Comparison of ENCODE assay signal across 9 cellular contexts in genomic region chr14:54691525-54692260, GRCh38.
DNase-seq lines count a peak whose midpoint lies in the region; ATAC-seq and TF ChIP-seq lines count a peak whose summit lies in the region.
"Had no signal": no experiment of that assay in that cellular context is flagged by ENCODE, and none has a peak within 500 bp of the region (broad histone marks: within the 10 kb centered on the region; RNA-seq: fewer than 3 reads in every experiment).

No MANE protein-coding gene starts in this region.

- H2AFZ ChIP-seq in OCI-LY1 (ENCODE audit: low read length), result no peak overlapping the region
- H2AFZ ChIP-seq in osteoblast (ENCODE audit: low read length), result no peak overlapping the region

- TF ChIP-seq POLR2A in upper lobe of left lung (IDR thresholded peaks at IDR 0.05), result no peak

- H3K36me3 ChIP-seq in OCI-LY1 (ENCODE audit: insufficient read depth, low read length) (no peaks in the 10 kb centered on the region), osteoblast (ENCODE audit: insufficient read depth, low read length) (no peaks in the 10 kb centered on the region), upper lobe of left lung (no peaks in the 10 kb centered on the region)

- H3K4me1 ChIP-seq in OCI-LY1 (ENCODE audit: insufficient read depth, low read length, severe bottlenecking), result no peaks in the 10 kb centered on the region
- peaks cover 11% of the 10 kb centered on the region for H3K4me1 ChIP-seq in osteoblast (ENCODE audit: insufficient read depth, low read length)
- H3K4me1 ChIP-seq in upper lobe of left lung, result peaks cover 3 to 12% (median 7%) of the 10 kb centered on the region in 4 donors

- no peak overlapping the region for H3K9ac ChIP-seq in OCI-LY1 (ENCODE audit: low read length)

- DNase-seq in DMS153 (lab: John Stamatoyannopoulos, UW), result peak; percentile 5
- DNase-seq in activated T-helper 1 cell treated with anti-CD3 and anti-CD28 coated beads, Interleukin-12 subunit alpha, Interleukin-12 subunit beta, Interleukin-2, Interleukin-4 antibody, amounts not matched to agents 30 ng/mL and 10 ng/mL and 1 ng/mL, durations not matched to agents 14 hours and 24 hours and 36 hours (ENCODE audit: low spot score), result peak; percentile 22
- peak; percentile 46 for DNase-seq in germinal center (ENCODE audit: low spot score)
- peak; percentile 67 for DNase-seq in osteoblast (ENCODE audit: insufficient read length, low spot score, missing footprints)
- DNase-seq in upper lobe of left lung, result peak in 1 of 2 donors; percentile 76
- DNase-seq in cortex of kidney (lab: John Stamatoyannopoulos, UW), result no peak

- H3F3A ChIP-seq in OCI-LY1 (ENCODE audit: insufficient read depth, low read length), result no peaks in the 10 kb centered on the region

- H3K36me3 Mint-ChIP-seq in activated T-helper 1 cell treated with anti-CD3 and anti-CD28 coated beads, Interleukin-12 subunit alpha, Interleukin-12 subunit beta, Interleukin-2, Interleukin-4 antibody, amounts not matched to agents 30 ng/mL and 10 ng/mL and 1 ng/mL, durations not matched to agents 14 hours and 24 hours and 36 hours (ENCODE audit: low read depth), result no peaks in the 10 kb centered on the region

- H3K27me3 ChIP-seq in OCI-LY1 (ENCODE audit: insufficient read depth, low read length) (no peaks in the 10 kb centered on the region; the same call in 1 of the 2 replicates), osteoblast (ENCODE audit: insufficient read depth, low read length) (no peaks in the 10 kb centered on the region), upper lobe of left lung (no peaks in the 10 kb centered on the region)

- no peak for TF ChIP-seq EP300 in upper lobe of left lung (IDR thresholded peaks at IDR 0.05)

- no peaks in the 10 kb centered on the region for H3K9me2 ChIP-seq in OCI-LY1 (ENCODE audit: low read depth, low read length)

- WGBS in upper lobe of left lung, 2 donors, result 19 to 31% methylated on average over 5 of the region's 5 CpGs

- no peak overlapping the region for H3K27ac Mint-ChIP-seq in activated T-helper 1 cell treated with anti-CD3 and anti-CD28 coated beads, Interleukin-12 subunit alpha, Interleukin-12 subunit beta, Interleukin-2, Interleukin-4 antibody, amounts not matched to agents 30 ng/mL and 10 ng/mL and 1 ng/mL, durations not matched to agents 14 hours and 24 hours and 36 hours
- H3K27ac Mint-ChIP-seq: T-helper 1 cell treated with Interleukin-12 subunit alpha and Interleukin-12 subunit beta and Interleukin-4 antibody, amounts not matched to agents 30 μg/mL and 1 μg/mL, for 36 hours had no signal

- H3K79me2 ChIP-seq in OCI-LY1 (ENCODE audit: insufficient read depth, low read length), result no peaks in the 10 kb centered on the region
- peaks cover 71% of the 10 kb centered on the region for H3K79me2 ChIP-seq in osteoblast (ENCODE audit: insufficient read depth, low read length)

- TF ChIP-seq CTCF in OCI-LY1 (IDR thresholded peaks at IDR 0.05; ENCODE audit: low read length), result peak; percentile 77
- peak; percentile 99 for TF ChIP-seq CTCF in osteoblast (IDR thresholded peaks at IDR 0.05; ENCODE audit: extremely low read depth, low read depth, low read length)
- TF ChIP-seq CTCF in upper lobe of left lung (IDR thresholded peaks at IDR 0.05), result peak; percentile 64 to 82 (median 76)

- no peaks in the 10 kb centered on the region for H3K9me3 ChIP-seq in OCI-LY1 (ENCODE audit: low read length)
- no peaks in the 10 kb centered on the region for H3K9me3 ChIP-seq in osteoblast (ENCODE audit: low read depth, low read length)
- H3K9me3 ChIP-seq in upper lobe of left lung, result no peaks in the 10 kb centered on the region

- H3K4me3 ChIP-seq in OCI-LY1 (ENCODE audit: low read depth, low read length, poor library complexity, severe bottlenecking) (no peak overlapping the region), osteoblast (ENCODE audit: insufficient read depth, low read length) (no peak overlapping the region), upper lobe of left lung (no peak overlapping the region)

- peaks cover 9% of the 10 kb centered on the region for H3K4me1 Mint-ChIP-seq in activated T-helper 1 cell treated with anti-CD3 and anti-CD28 coated beads, Interleukin-12 subunit alpha, Interleukin-12 subunit beta, Interleukin-2, Interleukin-4 antibody, amounts not matched to agents 30 ng/mL and 10 ng/mL and 1 ng/mL, durations not matched to agents 14 hours and 24 hours and 36 hours (ENCODE audit: low read depth)

- intact Hi-C loops in activated T-helper 1 cell treated with anti-CD3 and anti-CD28 coated beads, Interleukin-12 subunit alpha, Interleukin-12 subunit beta, Interleukin-2, Interleukin-4 antibody, amounts not matched to agents 30 ng/mL and 10 ng/mL and 1 ng/mL, durations not matched to agents 14 hours and 24 hours and 36 hours (cut with micrococcal nuclease), result loop anchor here (1.0 kb wide), 2 partner anchors 83 to 127 kb away; no protein-coding TSS in a partner anchor

- no peaks in the 10 kb centered on the region for H4K20me1 ChIP-seq in OCI-LY1 (ENCODE audit: insufficient read depth, low read length)
- no peaks in the 10 kb centered on the region for H4K20me1 ChIP-seq in osteoblast (ENCODE audit: insufficient read depth, low read length)

- peaks cover 25% of the 10 kb centered on the region for H3K27me3 Mint-ChIP-seq in activated T-helper 1 cell treated with anti-CD3 and anti-CD28 coated beads, Interleukin-12 subunit alpha, Interleukin-12 subunit beta, Interleukin-2, Interleukin-4 antibody, amounts not matched to agents 30 ng/mL and 10 ng/mL and 1 ng/mL, durations not matched to agents 14 hours and 24 hours and 36 hours (ENCODE audit: insufficient read depth)

- ATAC-seq in HG02678 (IDR thresholded peaks at IDR 0.05; ENCODE audit: unreplicated experiment), result peak; percentile 47
- peak; percentile 87 to 88 for ATAC-seq in upper lobe of left lung (ENCODE audit: low FRiP score in 2 of 2)

- H3K4me2 ChIP-seq in OCI-LY1 (ENCODE audit: low read length) (no peak overlapping the region), osteoblast (ENCODE audit: insufficient read depth, low read length) (no peak overlapping the region)

- no peak overlapping the region for H3K4me3 Mint-ChIP-seq in activated T-helper 1 cell treated with anti-CD3 and anti-CD28 coated beads, Interleukin-12 subunit alpha, Interleukin-12 subunit beta, Interleukin-2, Interleukin-4 antibody, amounts not matched to agents 30 ng/mL and 10 ng/mL and 1 ng/mL, durations not matched to agents 14 hours and 24 hours and 36 hours
- H3K4me3 Mint-ChIP-seq: T-helper 1 cell treated with Interleukin-12 subunit alpha and Interleukin-12 subunit beta and Interleukin-4 antibody, amounts not matched to agents 30 μg/mL and 1 μg/mL, for 36 hours had no signal

- no peak overlapping the region for H3K27ac ChIP-seq in OCI-LY1 (ENCODE audit: low read depth, low read length, poor library complexity, severe bottlenecking)
- peak overlapping the region; percentile 31 for H3K27ac ChIP-seq in osteoblast (ENCODE audit: low read depth, low read length)
- no peak overlapping the region for H3K27ac ChIP-seq in upper lobe of left lung

- H3K9me3 Mint-ChIP-seq in activated T-helper 1 cell treated with anti-CD3 and anti-CD28 coated beads, Interleukin-12 subunit alpha, Interleukin-12 subunit beta, Interleukin-2, Interleukin-4 antibody, amounts not matched to agents 30 ng/mL and 10 ng/mL and 1 ng/mL, durations not matched to agents 14 hours and 24 hours and 36 hours, result no peaks in the 10 kb centered on the region
- H3K9me3 Mint-ChIP-seq: T-helper 1 cell treated with Interleukin-12 subunit alpha and Interleukin-12 subunit beta and Interleukin-4 antibody, amounts not matched to agents 30 μg/mL and 1 μg/mL, for 36 hours had no signal
